Comparison of ENCODE assay signal across 8 cellular contexts in genomic region chr6:11496152-11497060, GRCh38. TPM values are rescaled to one million over a fixed set of nuclear protein-coding genes. Genes with fewer than 3 reads are reported as not detected.
DNase-seq lines count a peak whose midpoint lies in the region; ATAC-seq and TF ChIP-seq lines count a peak whose summit lies in the region.

No MANE protein-coding gene starts in this region.

- POLR2A ChIA-PET in AG04450 (lab: Yijun Ruan, JAX) = no interaction called here

- no peak overlapping the region for H3K27ac ChIP-seq in AG04450 (ENCODE audit: low read depth, low read length)

- H3K4me1 Mint-ChIP-seq in central memory CD8-positive, alpha-beta T cell = no peaks in the 10 kb centered on the region

- no peaks in the 10 kb centered on the region for H3K9me3 Mint-ChIP-seq in central memory CD8-positive, alpha-beta T cell

- H3K9me3 ChIP-seq in AG04450 (ENCODE audit: control insufficient read depth, insufficient read depth, low read length) = no peaks in the 10 kb centered on the region

- H3K4me3 ChIP-seq in AG04450 (ENCODE audit: low read depth, low read length) (no peak overlapping the region), WI38 (ENCODE audit: low read depth, low read length) (no peak overlapping the region)

- H3K27me3 Mint-ChIP-seq in central memory CD8-positive, alpha-beta T cell = no peaks in the 10 kb centered on the region

- no peak overlapping the region for H3K27ac Mint-ChIP-seq in central memory CD8-positive, alpha-beta T cell (ENCODE audit: low read depth)

- peaks cover 1% of the 10 kb centered on the region for H3K36me3 Mint-ChIP-seq in central memory CD8-positive, alpha-beta T cell (ENCODE audit: insufficient read depth)

- CTCF ChIA-PET in AG04450 (lab: Charles Lee) = interaction anchor here (0.6 to 4.9 kb wide), 115 partner anchors 9 to 648 kb away, joined by 3 to 139 read pairs (median 5); partner anchors contain the start of genes NEDD9 and SMIM13

- H3K4me3 Mint-ChIP-seq in central memory CD8-positive, alpha-beta T cell = no peak overlapping the region

- no peaks in the 10 kb centered on the region for H3K27me3 ChIP-seq in AG04450 (ENCODE audit: control insufficient read depth, insufficient read depth, low read length)

- TF ChIP-seq CTCF in AG04450 (IDR thresholded peaks at IDR 0.05; ENCODE audit: low read depth, low read length) (peak; percentile 83), WI38 (IDR thresholded peaks at IDR 0.05; ENCODE audit: low read depth, low read length) (peak; percentile 69)

- peak; percentile 74 for DNase-seq in AG04450 (ENCODE audit: low read depth, low spot score)
- DNase-seq in NCI-H2171 treated with DMSO at 0.1 percent for 48 hours (lab: John Stamatoyannopoulos, UW) = peak; percentile 73
- DNase-seq in central memory CD8-positive, alpha-beta T cell (ENCODE audit: low spot score in 2 of 2) = peak; percentile 58 to 71
- peak; percentile 94 for DNase-seq in left kidney (ENCODE audit: low read depth, low spot score)
- peak; percentile 36 to 70 for DNase-seq in stimulated activated CD4-positive, alpha-beta T cell treated with anti-CD3 and anti-CD28 coated beads, Interleukin-4, amount 100 ng/mL, for 4 hours

- ATAC-seq in GM18517 (IDR thresholded peaks at IDR 0.05; ENCODE audit: unreplicated experiment) (peak; percentile 62), HG03135 (IDR thresholded peaks at IDR 0.05; ENCODE audit: unreplicated experiment) (peak; percentile 57)
- ATAC-seq in central memory CD8-positive, alpha-beta T cell (replicated peaks; ENCODE audit: extremely low read depth, poor library complexity, severe bottlenecking) = peak; percentile 87

RNA-seq across cellular contexts. Expression of gene TMEM170B, which starts 41.1 kb away (rescaled TPM):
- 0.22 and 0.26 TPM in 2 replicates for polyA plus RNA-seq in AG04450 (2011; rRNA removed)
- 0.32 and 0.48 TPM in 2 replicates for polyA minus RNA-seq in AG04450 (2011; rRNA and poly(A)+ RNA removed)
